In the genomic region with DNA sequence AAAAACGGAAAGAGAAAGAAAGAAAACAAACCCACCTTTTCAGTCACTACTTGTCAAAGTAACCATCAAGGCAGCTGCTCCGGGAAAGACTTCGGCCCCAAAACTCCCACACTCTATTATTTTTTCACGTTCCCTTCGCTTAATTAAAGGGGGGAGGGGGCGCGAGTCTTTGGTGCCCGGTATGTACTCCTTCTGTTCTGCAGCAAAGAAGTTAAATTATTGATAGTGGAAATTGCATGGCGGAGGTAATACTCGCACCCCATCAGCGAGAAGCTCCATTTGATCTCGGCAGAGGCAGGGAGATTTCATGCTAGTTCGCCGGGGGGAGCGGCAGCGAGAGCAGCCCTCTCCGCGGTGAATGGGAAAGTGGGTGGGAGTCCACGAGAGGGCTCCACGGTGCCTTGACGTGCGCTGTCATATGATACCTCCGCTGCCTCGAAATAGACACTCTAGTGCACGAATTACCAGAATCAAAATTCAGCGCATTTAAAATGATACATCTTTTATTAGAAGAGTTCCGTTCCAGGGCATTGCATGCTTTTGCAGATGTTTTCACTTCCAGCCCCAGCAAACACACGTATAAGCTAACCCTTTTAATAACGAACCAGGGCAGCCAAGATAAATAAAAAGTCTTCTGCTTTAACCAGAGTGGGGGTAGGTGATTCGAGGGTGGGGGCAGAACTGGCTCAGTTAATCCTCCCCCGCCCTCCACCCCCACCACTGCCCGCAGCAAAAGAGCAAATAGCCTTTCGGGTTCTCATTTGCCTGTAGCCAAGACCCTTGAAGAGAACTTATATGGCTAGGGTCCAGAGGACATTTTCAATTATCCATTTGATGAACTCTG, we compare ENCODE assay signal across 8 cellular contexts. TPM values are rescaled to one million over a fixed set of nuclear protein-coding genes. Genes with fewer than 3 reads are reported as not detected.
DNase-seq lines count a peak whose midpoint lies in the region; FAIRE-seq and TF ChIP-seq lines count a peak whose summit lies in the region.

No MANE protein-coding gene starts in this region.

- H3K9ac ChIP-seq in iPS-18a (ENCODE audit: low read length), result peak overlapping the region; percentile 16

- WGBS in adrenal gland, 4 donors, result 1 to 4% (median 2%) methylated on average over 30 to 33 of the region's 33 CpGs
- 2 to 4% (median 2%) methylated on average over 33 of the region's 33 CpGs for WGBS in spleen, 5 donors

- no peaks in the 10 kb centered on the region for H3K36me3 ChIP-seq in adrenal gland (replicated peaks in 1 of 2)
- no peaks in the 10 kb centered on the region for H3K36me3 ChIP-seq in iPS-18a (ENCODE audit: control insufficient read depth, low read depth, low read length)
- H3K36me3 ChIP-seq in spleen, result no peaks in the 10 kb centered on the region

- peaks cover 21 to 25% of the 10 kb centered on the region in 2 donors for H3K4me1 ChIP-seq in adrenal gland (replicated peaks in 1 of 2)
- H3K4me1 ChIP-seq in iPS-18a (ENCODE audit: control insufficient read depth, low read depth, low read length), result peaks cover 29% of the 10 kb centered on the region
- H3K4me1 ChIP-seq in spleen, result peaks cover 18 to 38% (median 32%) of the 10 kb centered on the region in 6 donors

- H3K9me3 ChIP-seq in adrenal gland (replicated peaks in 1 of 3) (no peaks in the 10 kb centered on the region), iPS-18a (ENCODE audit: control insufficient read depth, low read depth, low read length) (no peaks in the 10 kb centered on the region), spleen (no peaks in the 10 kb centered on the region)

- H3K27me3 ChIP-seq in adrenal gland, result peaks cover 21% of the 10 kb centered on the region
- peaks cover 55% of the 10 kb centered on the region for H3K27me3 ChIP-seq in iPS-18a (ENCODE audit: control insufficient read depth, insufficient read depth, low read length)
- peaks cover 0 to 84% (median 57%) of the 10 kb centered on the region in 7 donors for H3K27me3 ChIP-seq in spleen (replicated peaks in 1 of 7)

- peak; percentile 71 for DNase-seq in AG09309 (ENCODE audit: low read depth)
- no peak for DNase-seq in GM12892 (ENCODE audit: insufficient read length)
- DNase-seq in M059J (ENCODE audit: low read depth), result peak; percentile 82
- peak in 5 of 7 donors; percentile 24 to 54 (median 27) for DNase-seq in adrenal gland
- DNase-seq in spleen, result no peak
- DNase-seq in H54 (ENCODE audit: insufficient read length, low spot score), result no peak
- DNase-seq in NCI-H1694 treated with DMSO at 0.1 percent for 48 hours (lab: John Stamatoyannopoulos, UW), result no peak

- peak; percentile 45 for TF ChIP-seq CTCF in AG09309 (IDR thresholded peaks at IDR 0.05; ENCODE audit: control insufficient read depth, insufficient read depth, low read depth, low read length, missing control alignments)
- TF ChIP-seq CTCF in adrenal gland (IDR thresholded peaks at IDR 0.05), result no peak
- TF ChIP-seq CTCF in spleen (IDR thresholded peaks at IDR 0.05 in 8 of 11, conservative IDR thresholded peaks at IDR 0.05 in 3 of 11), result no peak

- TF ChIP-seq POLR2A in GM12892 (IDR thresholded peaks at IDR 0.05; ENCODE audit: low read depth, low read length), result no peak
- TF ChIP-seq POLR2A in adrenal gland (IDR thresholded peaks at IDR 0.05), result no peak
- TF ChIP-seq POLR2A in spleen (IDR thresholded peaks at IDR 0.05), result no peak
- no peak for TF ChIP-seq POLR2A in H54 (IDR thresholded peaks at IDR 0.05; ENCODE audit: low read depth, low read length)

- H3K4me3 ChIP-seq in AG09309 (ENCODE audit: control insufficient read depth, low read depth, low read length) (peak overlapping the region; percentile 90), adrenal gland (peak overlapping the region in 2 of 4 donors; percentile 35 to 60), iPS-18a (ENCODE audit: low read length) (peak overlapping the region; percentile 79), spleen (peak overlapping the region in 7 of 8 donors; percentile 34 to 70 (median 47))

- intact Hi-C loops in adrenal gland (cut with DNase I), result no loop called here
- intact Hi-C loops in spleen (cut with DNase I; ENCODE audit: low total_unique reads), result no loop called here

- no peak overlapping the region for H3K27ac ChIP-seq in adrenal gland
- no peak overlapping the region for H3K27ac ChIP-seq in iPS-18a (ENCODE audit: low read length)
- no peak overlapping the region for H3K27ac ChIP-seq in spleen

- FAIRE-seq in GM12892 (lab: Jason Lieb, UNC), result peak; percentile 73
- FAIRE-seq in H54 (lab: Jason Lieb, UNC), result no peak

RNA-seq across cellular contexts. Expression of a gene that starts 1.2 kb away (rescaled TPM):
- not detected for polyA plus RNA-seq in GM12892 (2012; ENCODE audit: missing spikeins)
- 35.4 and 46.9 TPM in 2 replicates for total RNA-seq in M059J (2014; rRNA removed; shearing (Covaris generic))
- total RNA-seq in adrenal gland, result under 1 TPM in 6 of 8 donors, not detected in 2; under 0.01 to 0.42 (median 0.20) TPM
- polyA plus RNA-seq in adrenal gland, result under 1 TPM; 0.08 to 0.31 (median 0.24) TPM
- total RNA-seq in spleen, result under 1 TPM in 5 of 7 donors, not detected in 2; 0.07 to 0.29 (median 0.17) TPM
- under 1 TPM; 0.02 to 0.04 (median 0.03) TPM for polyA plus RNA-seq in spleen

Comparison
In these comparisons a context has a peak if more than half of its experiments do, and no peak if none do; other contexts are left out.
1. DNase-seq: peak in AG09309 (single experiment), M059J (single experiment) and adrenal gland (5 of 7); none in GM12892 (single experiment), spleen (single experiment), H54 (single experiment) and NCI-H1694 treated with DMSO at 0.1 percent for 48 hours (single experiment).
2. RNA of a gene that starts 1.2 kb away (total RNA-seq): 35.4 to 46.9 TPM in M059J; under 0.01 to 0.42 TPM in adrenal gland and 0.07 to 0.29 TPM in spleen; every median in the first group is over 10 times any median in the second.